36 cellular contexts compared by ENCODE assay signal in genomic region chr22:27216444-27216843, GRCh38.
"Had no signal": no experiment of that assay in that cellular context is flagged by ENCODE, and none has a peak within 500 bp of the region (broad histone marks: within the 10 kb centered on the region; RNA-seq: fewer than 3 reads in every experiment).

No MANE protein-coding gene starts in this region.

- H3K4me1 Mint-ChIP-seq: activated CD4-positive, alpha-beta T cell treated with anti-CD3 and anti-CD28 coated beads for 36 hours; activated CD4-positive, alpha-beta T cell treated with anti-CD3 and anti-CD28 coated beads, Interleukin-2, amount 10 ng/mL, durations not matched to agents 7 days and 5 days; activated naive CD4-positive, alpha-beta T cell treated with anti-CD3 and anti-CD28 coated beads, Interleukin-2, amount 10 ng/mL, durations not matched to agents 7 days and 5 days had no signal

- H3K9me3 ChIP-seq: Peyer's patch, SJSA1, SK-N-SH had no signal

- H3K36me3 ChIP-seq: Peyer's patch, SJSA1 had no signal

- DNase-seq: activated CD4-positive, alpha-beta T cell treated with anti-CD3 and anti-CD28 coated beads for 36 hours; activated CD4-positive, alpha-beta T cell treated with anti-CD3 and anti-CD28 coated beads, Interleukin-2, amount 10 ng/mL, durations not matched to agents 7 days and 5 days; activated CD4-positive, alpha-beta T cell treated with anti-CD3 and anti-CD28 coated beads, Interleukin-2, amount 50 U/mL, for 48 hours; activated CD8-positive, alpha-beta memory T cell treated with anti-CD3 and anti-CD28 coated beads, Interleukin-2, amount 50 U/mL, for 4 hours; activated gamma-delta T cell treated with Interleukin-2 at 50 U/mL for 16 hours; activated naive CD4-positive, alpha-beta T cell treated with anti-CD3 and anti-CD28 coated beads, Interleukin-2, amount 10 ng/mL, durations not matched to agents 7 days and 5 days; activated naive CD8-positive, alpha-beta T cell treated with anti-CD3 and anti-CD28 coated beads, Interleukin-2, amount 50 U/mL, for 24 hours; activated T-cell treated with anti-CD3 and anti-CD28 coated beads for 4 hours; activated T-cell treated with anti-CD3 and anti-CD28 coated beads, Interleukin-2, amount 50 U/mL, for 4 hours; anterior cingulate cortex; caudate nucleus; KG1; NCI-H1092 treated with DMSO at 0.1 percent for 48 hours; NCI-H1417; NCI-H146; NCI-H187; NCI-H2029 treated with DMSO at 0.1 percent for 48 hours; NCI-H2107; NCI-H226; NCI-H510A; NCI-H526; NCI-H748 treated with DMSO at 0.1 percent for 48 hours; NK-92 treated with Interleukin-12 subunit alpha and Interleukin-12 subunit beta, amount 100 ng/mL, for 24 hours; PC-3; Peyer's patch; RPMI8226; SHP77 treated with DMSO at 0.1 percent for 48 hours had no signal

- ATAC-seq: activated CD4-positive, alpha-beta T cell treated with anti-CD3 and anti-CD28 coated beads for 36 hours; activated CD4-positive, CD25-positive, alpha-beta regulatory T cell treated with anti-CD3 and anti-CD28 coated beads, Interleukin-2, amount 50 U/mL, for 24 hours; activated naive CD8-positive, alpha-beta T cell treated with anti-CD3 and anti-CD28 coated beads, Interleukin-2, amount 50 U/mL, for 24 hours; activated T-cell treated with anti-CD3 and anti-CD28 coated beads, Interleukin-2, amount 50 U/mL, for 4 hours; PC-3; WTC11 had no signal

- H3K4me3 Mint-ChIP-seq: activated CD4-positive, alpha-beta T cell treated with anti-CD3 and anti-CD28 coated beads for 36 hours; activated CD4-positive, alpha-beta T cell treated with anti-CD3 and anti-CD28 coated beads, Interleukin-2, amount 10 ng/mL, durations not matched to agents 7 days and 5 days; activated naive CD4-positive, alpha-beta T cell treated with anti-CD3 and anti-CD28 coated beads, Interleukin-2, amount 10 ng/mL, durations not matched to agents 7 days and 5 days; activated naive CD8-positive, alpha-beta T cell; activated naive CD8-positive, alpha-beta T cell treated with anti-CD3 and anti-CD28 coated beads, Interleukin-2, amount 50 U/mL, for 24 hours; activated T-cell treated with anti-CD3 and anti-CD28 coated beads, Interleukin-2, amount 50 U/mL, for 4 hours; activated T-helper 1 cell treated with anti-CD3 and anti-CD28 coated beads, Interleukin-12 subunit alpha, Interleukin-12 subunit beta, Interleukin-2, Interleukin-4 antibody, amounts not matched to agents 30 ng/mL and 10 ng/mL and 1 ng/mL, durations not matched to agents 14 hours and 24 hours and 36 hours; brain; T-helper 1 cell treated with Interleukin-12 subunit alpha and Interleukin-12 subunit beta and Interleukin-4 antibody, amounts not matched to agents 30 μg/mL and 1 μg/mL, for 36 hours; T-helper 2 cell treated with Interferon-gamma antibody and Interleukin-4, amounts not matched to agents 5 μg/mL and 100 μg/mL, for 36 hours; WTC11 had no signal

- H3K4me3 ChIP-seq: Peyer's patch, SJSA1 had no signal

- H3K9me3 Mint-ChIP-seq: activated CD4-positive, alpha-beta T cell treated with anti-CD3 and anti-CD28 coated beads, Interleukin-2, amount 10 ng/mL, durations not matched to agents 7 days and 5 days; activated naive CD4-positive, alpha-beta T cell treated with anti-CD3 and anti-CD28 coated beads, Interleukin-2, amount 10 ng/mL, durations not matched to agents 7 days and 5 days; activated naive CD8-positive, alpha-beta T cell treated with anti-CD3 and anti-CD28 coated beads, Interleukin-2, amount 50 U/mL, for 24 hours; activated T-cell treated with anti-CD3 and anti-CD28 coated beads, Interleukin-2, amount 50 U/mL, for 4 hours; activated T-helper 1 cell treated with anti-CD3 and anti-CD28 coated beads, Interleukin-12 subunit alpha, Interleukin-12 subunit beta, Interleukin-2, Interleukin-4 antibody, amounts not matched to agents 30 ng/mL and 10 ng/mL and 1 ng/mL, durations not matched to agents 14 hours and 24 hours and 36 hours; T-helper 1 cell treated with Interleukin-12 subunit alpha and Interleukin-12 subunit beta and Interleukin-4 antibody, amounts not matched to agents 30 μg/mL and 1 μg/mL, for 36 hours; T-helper 2 cell treated with Interferon-gamma antibody and Interleukin-4, amounts not matched to agents 5 μg/mL and 100 μg/mL, for 36 hours; WTC11 had no signal

- H3K36me3 Mint-ChIP-seq: activated naive CD4-positive, alpha-beta T cell treated with anti-CD3 and anti-CD28 coated beads, Interleukin-2, amount 10 ng/mL, durations not matched to agents 7 days and 5 days; activated naive CD8-positive, alpha-beta T cell; brain; WTC11 had no signal

- H3K27ac ChIP-seq: Peyer's patch, SJSA1 had no signal

- H3K27ac Mint-ChIP-seq: activated CD4-positive, alpha-beta T cell treated with anti-CD3 and anti-CD28 coated beads for 36 hours; activated CD4-positive, alpha-beta T cell treated with anti-CD3 and anti-CD28 coated beads, Interleukin-2, amount 10 ng/mL, durations not matched to agents 7 days and 5 days; activated naive CD4-positive, alpha-beta T cell treated with anti-CD3 and anti-CD28 coated beads, Interleukin-2, amount 10 ng/mL, durations not matched to agents 7 days and 5 days; activated naive CD8-positive, alpha-beta T cell; activated naive CD8-positive, alpha-beta T cell treated with anti-CD3 and anti-CD28 coated beads, Interleukin-2, amount 50 U/mL, for 24 hours; activated T-helper 1 cell treated with anti-CD3 and anti-CD28 coated beads, Interleukin-12 subunit alpha, Interleukin-12 subunit beta, Interleukin-2, Interleukin-4 antibody, amounts not matched to agents 30 ng/mL and 10 ng/mL and 1 ng/mL, durations not matched to agents 14 hours and 24 hours and 36 hours; T-helper 1 cell treated with Interleukin-12 subunit alpha and Interleukin-12 subunit beta and Interleukin-4 antibody, amounts not matched to agents 30 μg/mL and 1 μg/mL, for 36 hours; T-helper 2 cell treated with Interferon-gamma antibody and Interleukin-4, amounts not matched to agents 5 μg/mL and 100 μg/mL, for 36 hours; WTC11 had no signal

- H3K27me3 ChIP-seq: Peyer's patch, SJSA1 had no signal
